ENCODE assay signal across 8 cellular contexts in genomic region chr5:136132557-136133415, GRCh38. TPM values are rescaled to one million over a fixed set of nuclear protein-coding genes. Genes with fewer than 3 reads are reported as not detected.
DNase-seq lines count a peak whose midpoint lies in the region; ATAC-seq and TF ChIP-seq lines count a peak whose summit lies in the region.

SMAD5 (plus strand) TSS chr5:136132845; CDS start chr5:136153761, 20,916 bp downstream.

- no peaks in the 10 kb centered on the region for H3K9me3 Mint-ChIP-seq in natural killer cell treated with Interleukin-12 subunit alpha and Interleukin-12 subunit beta and Interleukin-15 and Interleukin-18, amount 100 ng/mL, for 72 hours

- peak within 1 kb of the TSS; percentile 90 for H3K4me3 ChIP-seq in fibroblast of pulmonary artery (replicated peaks; ENCODE audit: low read depth, low read length)

- CTCF ChIA-PET in RWPE1 (lab: Yijun Ruan, JAX) = interaction anchor here (1.2 to 1.8 kb wide), 2 partner anchors 31 to 42 kb away, joined by 3 to 6 read pairs; no protein-coding TSS in a partner anchor

- H3K4me3 Mint-ChIP-seq in natural killer cell treated with Interleukin-12 subunit alpha and Interleukin-12 subunit beta and Interleukin-15 and Interleukin-18, amount 100 ng/mL, for 72 hours = peak within 1 kb of the TSS; percentile 96

- ATAC-seq in GM21786 (IDR thresholded peaks at IDR 0.05; ENCODE audit: unreplicated experiment) = peak; percentile 90
- peak; percentile 98 to 99 for ATAC-seq in natural killer cell treated with Interleukin-12 subunit alpha and Interleukin-12 subunit beta and Interleukin-15 and Interleukin-18, amount 100 ng/mL, for 72 hours

- H3K27ac ChIP-seq in KOPT-K1 (ENCODE audit: low read depth, low read length, poor library complexity, severe bottlenecking) = peak within 1 kb of the TSS; percentile 42
- peak within 1 kb of the TSS; percentile 95 for H3K27ac ChIP-seq in RWPE1

- H3K4me1 Mint-ChIP-seq in natural killer cell treated with Interleukin-12 subunit alpha and Interleukin-12 subunit beta and Interleukin-15 and Interleukin-18, amount 100 ng/mL, for 72 hours (ENCODE audit: low read depth in 2 of 2) = peaks cover 28 to 36% of the 10 kb centered on the region in 2 donors

- no peaks in the 10 kb centered on the region for H3K9me3 ChIP-seq in KOPT-K1 (ENCODE audit: insufficient read depth, low read length, poor library complexity, severe bottlenecking)

- H3K27ac Mint-ChIP-seq in natural killer cell treated with Interleukin-12 subunit alpha and Interleukin-12 subunit beta and Interleukin-15 and Interleukin-18, amount 100 ng/mL, for 72 hours = peak within 1 kb of the TSS; percentile 88 to 95

- H3K36me3 ChIP-seq in KOPT-K1 (ENCODE audit: insufficient read depth, low read length) = no peaks in the 10 kb centered on the region

- H3K27me3 Mint-ChIP-seq in natural killer cell treated with Interleukin-12 subunit alpha and Interleukin-12 subunit beta and Interleukin-15 and Interleukin-18, amount 100 ng/mL, for 72 hours = peaks cover 15 to 22% of the 10 kb centered on the region in 2 donors

- DNase-seq in Daoy (ENCODE audit: low read depth) = peak; percentile 98
- peak; percentile 99 for DNase-seq in RWPE1 (ENCODE audit: low spot score)
- DNase-seq in activated T-helper 9 cell treated with anti-CD3 and anti-CD28 coated beads, Interleukin-2, amount 50 U/mL, for 16 hours (ENCODE audit: low read depth) = peak; percentile 71
- peak; percentile 97 for DNase-seq in fibroblast of pulmonary artery (ENCODE audit: low read depth)
- DNase-seq in natural killer cell treated with Interleukin-12 subunit alpha and Interleukin-12 subunit beta and Interleukin-15 and Interleukin-18, amount 100 ng/mL, for 72 hours (ENCODE audit: low spot score) = peak; percentile 98
- DNase-seq in stimulated activated naive CD4-positive, alpha-beta T cell treated with Interleukin-2 at 50 U/mL for 16 hours (lab: John Stamatoyannopoulos, UW) = peak; percentile 74

- POLR2A ChIA-PET in RWPE1 (lab: Yijun Ruan, JAX; ENCODE audit: low non-redundant PET) = no interaction called here

- H3K36me3 Mint-ChIP-seq in natural killer cell treated with Interleukin-12 subunit alpha and Interleukin-12 subunit beta and Interleukin-15 and Interleukin-18, amount 100 ng/mL, for 72 hours = peaks cover under 1% of the 10 kb centered on the region

- TF ChIP-seq CTCF in RWPE1 (conservative IDR thresholded peaks at IDR 0.05; ENCODE audit: low read depth) (no peak), fibroblast of pulmonary artery (IDR thresholded peaks at IDR 0.05; ENCODE audit: low read length, missing control alignments) (no peak)

RNA-seq across cellular contexts. Expression of gene SMAD5, which starts in this region (rescaled TPM):
- total RNA-seq in Daoy (2014; rRNA removed; shearing (Covaris generic)) = 57.1 and 120 TPM in 2 replicates
- 10 to 100 TPM; 27.5 to 37.6 TPM for total RNA-seq in natural killer cell treated with Interleukin-12 subunit alpha and Interleukin-12 subunit beta and Interleukin-15 and Interleukin-18, amount 100 ng/mL, for 72 hours

Comparison
In these comparisons a context has a peak if more than half of its experiments do, and no peak if none do; other contexts are left out.
1. Peak in every context shown above with its lines: DNase-seq, ATAC-seq, H3K4me3 ChIP-seq and H3K27ac ChIP-seq.